ENCODE assay signal across 19 cellular contexts in the genomic region with DNA sequence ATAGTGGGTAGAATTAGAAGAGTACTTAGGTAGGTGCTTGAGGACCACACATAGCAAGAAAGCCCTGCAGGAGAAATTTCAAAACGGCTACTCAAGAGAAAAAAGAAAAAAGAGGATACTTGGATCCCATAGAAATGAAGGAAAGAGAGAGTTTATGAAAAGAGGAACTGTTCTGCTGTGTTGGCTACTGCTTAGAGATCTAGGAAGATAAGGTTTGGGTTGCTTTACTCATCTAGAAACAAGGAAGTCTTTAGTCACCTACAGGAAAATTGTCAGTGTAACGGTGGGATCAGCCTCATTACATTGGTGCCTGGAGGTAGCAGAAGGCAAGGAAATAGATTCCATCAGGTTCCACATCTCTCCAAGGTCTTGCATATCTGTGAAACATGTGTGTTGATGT. TPM values are rescaled to one million over a fixed set of nuclear protein-coding genes. Genes with fewer than 3 reads are reported as not detected.
DNase-seq lines count a peak whose midpoint lies in the region; ATAC-seq, FAIRE-seq and TF ChIP-seq lines count a peak whose summit lies in the region.
"Had no signal": no experiment of that assay in that cellular context is flagged by ENCODE, and none has a peak within 500 bp of the region (broad histone marks: within the 10 kb centered on the region; RNA-seq: fewer than 3 reads in every experiment).

No MANE protein-coding gene starts in this region.

- DNase-seq in mammary epithelial cell (no peak), breast epithelium (ENCODE audit: low spot score in 2 of 2) (no peak), PC-3 (no peak), GM12878 (ENCODE audit: low read depth, low spot score) (no peak), GM19239 (ENCODE audit: insufficient read length, low spot score) (no peak), T-helper 2 cell (no peak), NCI-H1105 treated with DMSO at 0.1 percent for 48 hours (lab: John Stamatoyannopoulos, UW) (no peak)
- DNase-seq: DMS153, EL, HCEC 1CT, NCI-H1417 treated with DMSO at 0.1 percent for 48 hours, NCI-H2029 treated with DMSO at 0.1 percent for 48 hours, NCI-H510A treated with DMSO at 0.1 percent for 48 hours, SK-N-SH, T-helper 17 cell had no signal

- H3K27me3 ChIP-seq in mammary epithelial cell (ENCODE audit: insufficient read depth, low read length), result no peaks in the 10 kb centered on the region
- no peaks in the 10 kb centered on the region for H3K27me3 ChIP-seq in breast epithelium
- H3K27me3 ChIP-seq in PC-3 (ENCODE audit: low read length), result no peaks in the 10 kb centered on the region
- H3K27me3 ChIP-seq in GM12878 (replicated peaks in 1 of 2; ENCODE audit: control insufficient read depth in 2 of 2, insufficient read depth in 2 of 2, low read length in 1 of 2), result no peaks in the 10 kb centered on the region
- H3K27me3 ChIP-seq: BLaER1 had no signal

- H3K4me3 ChIP-seq in mammary epithelial cell (replicated peaks in 1 of 3; ENCODE audit: insufficient read depth in 1 of 3, low read depth in 2 of 3, low read length in 3 of 3) (no peak overlapping the region), breast epithelium (no peak overlapping the region), PC-3 (ENCODE audit: low read length) (no peak overlapping the region), GM12878 (no peak overlapping the region)
- H3K4me3 ChIP-seq: BLaER1 had no signal

- H2AFZ ChIP-seq in mammary epithelial cell (ENCODE audit: low read depth, low read length), result peak overlapping the region; percentile 9
- peak overlapping the region; percentile 31; the same call in 1 of the 2 replicates for H2AFZ ChIP-seq in PC-3 (ENCODE audit: low read length)
- no peak overlapping the region for H2AFZ ChIP-seq in GM12878 (ENCODE audit: control insufficient read depth, low read depth, low read length)

- BruUV-seq in mammary epithelial cell (replicated peaks; lab: Mats Ljungman, UMichigan), result no TSS peak
- BruUV-seq in PC-3 (replicated peaks; lab: Mats Ljungman, UMichigan), result no TSS peak
- BruUV-seq in GM12878 (replicated peaks; lab: Mats Ljungman, UMichigan), result no TSS peak

- POLR2A ChIA-PET in PC-3 (lab: Charles Lee; ENCODE audit: unreplicated experiment), result no interaction called here
- POLR2A ChIA-PET in GM12878 (lab: Charles Lee), result no interaction called here

- H4K20me1 ChIP-seq in mammary epithelial cell (ENCODE audit: insufficient read depth, low read length), result no peaks in the 10 kb centered on the region
- no peaks in the 10 kb centered on the region for H4K20me1 ChIP-seq in PC-3 (ENCODE audit: low read length)
- H4K20me1 ChIP-seq in GM12878 (ENCODE audit: control insufficient read depth, insufficient read depth), result no peaks in the 10 kb centered on the region
- H4K20me1 ChIP-seq: BLaER1 had no signal

- CTCF ChIA-PET in mammary epithelial cell (lab: Charles Lee; ENCODE audit: low non-redundant PET), result no interaction called here
- CTCF ChIA-PET in PC-3 (lab: Charles Lee), result no interaction called here
- CTCF ChIA-PET in GM12878 (lab: Yijun Ruan, JAX), result no interaction called here

- no peaks in the 10 kb centered on the region for H3K36me3 ChIP-seq in mammary epithelial cell (ENCODE audit: insufficient read depth, low read length)
- H3K36me3 ChIP-seq in breast epithelium, result no peaks in the 10 kb centered on the region
- H3K36me3 ChIP-seq in PC-3 (ENCODE audit: low read depth, low read length), result no peaks in the 10 kb centered on the region
- no peaks in the 10 kb centered on the region for H3K36me3 ChIP-seq in GM12878 (ENCODE audit: control insufficient read depth in 2 of 2, insufficient read depth in 2 of 2, low read length in 1 of 2)
- H3K36me3 ChIP-seq: BLaER1 had no signal

- no peak for TF ChIP-seq RAD21 in GM12878 (IDR thresholded peaks at IDR 0.05; ENCODE audit: insufficient read depth, low read depth, low read length)

- no peak for TF ChIP-seq EP300 in GM12878 (IDR thresholded peaks at IDR 0.05; ENCODE audit: borderline replicate concordance in 1 of 2, control insufficient read depth in 1 of 2, low read depth in 2 of 2, low read length in 2 of 2)

- no peak for FAIRE-seq in GM12878 (lab: Jason Lieb, UNC)
- FAIRE-seq in GM19239 (lab: Jason Lieb, UNC), result no peak
- FAIRE-seq: HTR-8/SVneo had no signal

- H3F3A ChIP-seq in PC-3 (ENCODE audit: low read length, unreplicated experiment), result no peaks in the 10 kb centered on the region

- dilution Hi-C loops in mammary epithelial cell (cut with HindIII; ENCODE audit: low sequenced_read_pairs), result no loop called here

- no peak overlapping the region for H3K4me2 ChIP-seq in mammary epithelial cell (ENCODE audit: insufficient read depth, low read depth, low read length)
- H3K4me2 ChIP-seq in PC-3 (ENCODE audit: low read length), result no peak overlapping the region
- H3K4me2 ChIP-seq in GM12878 (ENCODE audit: control insufficient read depth, insufficient read depth), result no peak overlapping the region
- H3K4me2 ChIP-seq: BLaER1, SK-N-SH had no signal

- H3K79me2 ChIP-seq in mammary epithelial cell (ENCODE audit: insufficient read depth, low read length), result no peaks in the 10 kb centered on the region
- H3K79me2 ChIP-seq in PC-3 (ENCODE audit: low read length), result peaks cover 11% of the 10 kb centered on the region
- H3K79me2 ChIP-seq in GM12878 (ENCODE audit: control insufficient read depth, insufficient read depth, low read length), result no peaks in the 10 kb centered on the region

- H3K9me2 ChIP-seq in PC-3 (replicated peaks; ENCODE audit: low read length), result no peaks in the 10 kb centered on the region
- H3K9me2 ChIP-seq: SK-N-SH had no signal

- TF ChIP-seq POLR2A in breast epithelium (IDR thresholded peaks at IDR 0.05) (no peak), GM12878 (IDR thresholded peaks at IDR 0.05; ENCODE audit: low read depth, low read length) (no peak)

- H3K27ac ChIP-seq in mammary epithelial cell (ENCODE audit: insufficient read depth, low read depth, low read length) (no peak overlapping the region), breast epithelium (no peak overlapping the region), PC-3 (ENCODE audit: low read length) (no peak overlapping the region), GM12878 (ENCODE audit: control insufficient read depth, insufficient read depth) (no peak overlapping the region)
- H3K27ac ChIP-seq: 22Rv1, BLaER1 had no signal

- RAD21 ChIA-PET in GM12878 (lab: Charles Lee; ENCODE audit: unreplicated experiment), result no interaction called here

- ATAC-seq in PC-3, result no peak
- no peak for ATAC-seq in GM12878
- ATAC-seq in HG02588 (IDR thresholded peaks at IDR 0.05; ENCODE audit: unreplicated experiment), result no peak
- ATAC-seq: T-helper 17 cell had no signal

- SMC1A ChIA-PET in GM12878 (lab: Charles Lee; ENCODE audit: uncharacterized antibody, unreplicated experiment), result no interaction called here

- intact Hi-C loops in mammary epithelial cell (cut with micrococcal nuclease) (no loop called here), breast epithelium (cut with DNase I; ENCODE audit: low total_unique reads) (no loop called here), PC-3 (cut with micrococcal nuclease) (no loop called here), GM12878 (cut with micrococcal nuclease; ENCODE audit: unreplicated experiment) (no loop called here)

- no peak for TF ChIP-seq CTCF in mammary epithelial cell (conservative IDR thresholded peaks at IDR 0.05 in 1 of 2, IDR thresholded peaks at IDR 0.05 in 1 of 2; ENCODE audit: extremely low read depth in 1 of 2, insufficient read depth in 1 of 2, low read depth in 1 of 2, low read length in 2 of 2)
- TF ChIP-seq CTCF in breast epithelium (IDR thresholded peaks at IDR 0.05), result no peak
- TF ChIP-seq CTCF in PC-3 (conservative IDR thresholded peaks at IDR 0.05; ENCODE audit: low read depth, low read length), result no peak
- no peak for TF ChIP-seq CTCF in GM12878 (IDR thresholded peaks at IDR 0.05 in 2 of 3, conservative IDR thresholded peaks at IDR 0.05 in 1 of 3; ENCODE audit: control insufficient read depth in 2 of 3, extremely low read depth in 1 of 3, insufficient read depth in 1 of 3, low read depth in 3 of 3, low read length in 3 of 3)

- H3K4me1 ChIP-seq in mammary epithelial cell (ENCODE audit: insufficient read depth, low read length) (peaks cover 8% of the 10 kb centered on the region), breast epithelium (no peaks in the 10 kb centered on the region), PC-3 (ENCODE audit: insufficient read depth, low read length) (peaks cover 45% of the 10 kb centered on the region), GM12878 (ENCODE audit: control insufficient read depth, insufficient read depth, low read length) (no peaks in the 10 kb centered on the region)
- H3K4me1 ChIP-seq: BLaER1 had no signal

- 13% methylated on average over 2 of the region's 2 CpGs for WGBS in mammary epithelial cell (ENCODE audit: low coverage, missing lambda C conversion rate)
- 15% methylated on average over 2 of the region's 2 CpGs for WGBS in GM12878 (ENCODE audit: insufficient coverage, insufficient replicate concordance, low lambda C conversion rate, missing lambda C conversion rate)

- in situ Hi-C loops in mammary epithelial cell (cut with MboI; ENCODE audit: low sequenced_read_pairs in 2 of 2) (no loop called here), GM12878 (cut with MboI) (no loop called here)

- no peaks in the 10 kb centered on the region for H3K9me3 ChIP-seq in mammary epithelial cell (replicated peaks; ENCODE audit: insufficient read depth, low read length)
- H3K9me3 ChIP-seq in breast epithelium, result no peaks in the 10 kb centered on the region
- no peaks in the 10 kb centered on the region for H3K9me3 ChIP-seq in PC-3 (ENCODE audit: low read length)
- H3K9me3 ChIP-seq in GM12878 (replicated peaks; ENCODE audit: control insufficient read depth, insufficient read depth, low read length), result no peaks in the 10 kb centered on the region
- H3K9me3 ChIP-seq: BLaER1, SK-N-SH had no signal

- H3K9ac ChIP-seq in mammary epithelial cell (ENCODE audit: insufficient read depth, low read length) (no peak overlapping the region), PC-3 (ENCODE audit: low read length) (no peak overlapping the region), GM12878 (ENCODE audit: control insufficient read depth, insufficient read depth, low read length) (no peak overlapping the region)
- H3K9ac ChIP-seq: BLaER1, SK-N-SH had no signal

RNA-seq across cellular contexts. Expression of gene C5orf46, which starts 14.8 kb away (rescaled TPM):
- total RNA-seq in mammary epithelial cell, result 10 to 100 TPM in 1 of 2 donors, 1 to 10 TPM in 1; 1.0 to 17.8 TPM
- 3.0 TPM for polyA plus RNA-seq in mammary epithelial cell
- not detected for polyA minus RNA-seq in mammary epithelial cell
- total RNA-seq in breast epithelium, result 1 to 10 TPM in 2 of 3 donors, not detected in 1; 5.2 to 9.4 TPM
- total RNA-seq in PC-3 (2014; rRNA removed), result 59.9 and 78.7 TPM in 2 replicates
- total RNA-seq in GM12878 (2013; cell fraction: nucleolus; rRNA removed), result not detected in 2 replicates
- not detected in 2 replicates for total RNA-seq in GM12878 (2014; rRNA removed)
- not detected in 2 replicates for total RNA-seq in GM12878 (2014; rRNA removed; fragmentation: Illumina TruSeq; extraction: Trizol)
- total RNA-seq in GM12878 (2021), result not detected in 2 replicates
- polyA plus RNA-seq in GM12878 (2011; ENCODE audit: low read depth), result not detected
- not detected in 2 replicates for polyA plus RNA-seq in GM12878 (2011; rRNA removed)
- polyA plus RNA-seq in GM12878 (2011; cell fraction: cytosol; rRNA removed), result not detected in 2 replicates
- polyA plus RNA-seq in GM12878 (2011; cell fraction: nucleus; rRNA removed), result not detected in 2 replicates
- not detected in 2 replicates for polyA plus RNA-seq in GM12878 (2012)
- polyA plus RNA-seq in GM12878 (2014; fragmentation: Illumina TruSeq; extraction: Trizol), result not detected in 2 replicates
- not detected for polyA plus RNA-seq in GM12878 (2014; fragmentation: Nextera tagmentation; extraction: Ambion mirVana)
- polyA plus RNA-seq in GM12878 (2014; rRNA removed), result not detected in 2 replicates
- polyA plus RNA-seq in GM12878 (2016; fragmentation: Nextera tagmentation; extraction: Ambion mirVana), result not detected
- polyA minus RNA-seq in GM12878 (2011; rRNA and poly(A)+ RNA removed), result not detected in 2 replicates
- not detected in 2 replicates for polyA minus RNA-seq in GM12878 (2011; cell fraction: cytosol; rRNA and poly(A)+ RNA removed)
- not detected in 2 replicates for polyA minus RNA-seq in GM12878 (2011; cell fraction: nucleus; rRNA and poly(A)+ RNA removed)
- total RNA-seq: T-helper 17 cell had no signal

RNA-seq across cellular contexts. Expression of gene SCGB3A2, which starts 42.6 kb away (rescaled TPM):
- total RNA-seq in mammary epithelial cell (not detected), breast epithelium (not detected), PC-3 (2014; rRNA removed) (0.51 TPM in 1 of 2 replicates, not detected in the other), GM12878 (2014; rRNA removed) (not detected in 2 replicates), GM12878 (2014; rRNA removed; fragmentation: Illumina TruSeq; extraction: Trizol) (not detected in 2 replicates), GM12878 (2021) (not detected in 2 replicates)
- polyA plus RNA-seq in mammary epithelial cell (not detected), GM12878 (2011; rRNA removed) (not detected in 2 replicates), GM12878 (2014; fragmentation: Illumina TruSeq; extraction: Trizol) (not detected in 2 replicates), GM12878 (2014; fragmentation: Nextera tagmentation; extraction: Ambion mirVana) (not detected), GM12878 (2014; rRNA removed) (not detected in 2 replicates), GM12878 (2016; fragmentation: Nextera tagmentation; extraction: Ambion mirVana) (under 1 TPM in 1 of 2 experiments, not detected in 1; 0.24 TPM)
- not detected for polyA minus RNA-seq in mammary epithelial cell
- total RNA-seq in GM12878 (2013; cell fraction: nucleolus; rRNA removed), result not detected in 2 replicates
- polyA plus RNA-seq in GM12878 (2011; ENCODE audit: low read depth), result not detected
- polyA plus RNA-seq in GM12878 (2011; cell fraction: cytosol; rRNA removed), result not detected in 2 replicates
- not detected in 2 replicates for polyA plus RNA-seq in GM12878 (2011; cell fraction: nucleus; rRNA removed)
- polyA plus RNA-seq in GM12878 (2012), result not detected in 2 replicates
- polyA minus RNA-seq in GM12878 (2011; rRNA and poly(A)+ RNA removed), result not detected in 2 replicates
- polyA minus RNA-seq in GM12878 (2011; cell fraction: cytosol; rRNA and poly(A)+ RNA removed), result not detected in 2 replicates
- not detected in 2 replicates for polyA minus RNA-seq in GM12878 (2011; cell fraction: nucleus; rRNA and poly(A)+ RNA removed)
- total RNA-seq: T-helper 17 cell had no signal
- polyA plus RNA-seq: SK-N-SH had no signal
